ENCODE assay signal across 8 cellular contexts in the genomic region with DNA sequence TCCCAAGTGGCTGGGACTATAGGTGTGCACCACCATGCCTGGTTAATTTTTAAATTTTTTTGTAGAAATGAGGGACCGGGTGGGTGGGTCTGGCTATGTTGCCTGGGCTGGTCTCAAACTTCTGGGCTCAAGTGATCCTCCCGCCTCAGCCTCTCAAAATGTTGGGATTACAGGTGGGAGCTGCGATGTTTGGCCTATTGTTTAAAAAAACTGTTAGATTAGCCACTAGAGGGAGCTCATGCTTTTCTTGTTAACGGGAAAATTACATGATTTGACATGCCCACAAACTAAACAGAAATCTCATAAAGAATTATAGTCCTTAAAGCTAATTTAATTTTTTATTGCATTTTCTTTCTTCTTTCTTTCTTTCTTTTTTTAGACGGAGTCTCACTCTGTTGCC. TPM values are rescaled to one million over a fixed set of nuclear protein-coding genes. Genes with fewer than 3 reads are reported as not detected.
A peak's percentile ranks its signal among the peaks of the same experiment; 100 is the strongest.
DNase-seq lines count a peak whose midpoint lies in the region; ATAC-seq and TF ChIP-seq lines count a peak whose summit lies in the region.

No MANE protein-coding gene starts in this region.

- no peaks in the 10 kb centered on the region for H3K9me3 Mint-ChIP-seq in CD4-positive, alpha-beta memory T cell
- no peaks in the 10 kb centered on the region for H3K9me3 Mint-ChIP-seq in MCF 10A (ENCODE audit: unreplicated experiment)

- peaks cover 0 to 5% of the 10 kb centered on the region in 2 donors for H3K27me3 Mint-ChIP-seq in CD4-positive, alpha-beta memory T cell
- H3K27me3 Mint-ChIP-seq in MCF 10A (ENCODE audit: insufficient read depth, unreplicated experiment) = peaks cover 12% of the 10 kb centered on the region

- no peaks in the 10 kb centered on the region for H3K36me3 ChIP-seq in CD4-positive, alpha-beta memory T cell (ENCODE audit: insufficient read depth, low read length)
- H3K36me3 ChIP-seq in H7 (replicated peaks; ENCODE audit: control insufficient read depth, insufficient read depth, low read length) (no peaks in the 10 kb centered on the region), left lung (no peaks in the 10 kb centered on the region)

- peak in 4 of 5 donors; percentile 52 to 62 (median 58) for DNase-seq in CD4-positive, alpha-beta memory T cell
- DNase-seq in H7 = peak; percentile 24
- DNase-seq in NCI-H524 treated with DMSO at 0.1 percent for 48 hours (lab: John Stamatoyannopoulos, UW) = peak; percentile 2
- DNase-seq in MCF 10A (ENCODE audit: unreplicated experiment) = peak; percentile 66
- DNase-seq in left lung = no peak

- ATAC-seq in left lung (peak; percentile 61), HG03025 (IDR thresholded peaks at IDR 0.05; ENCODE audit: low FRiP score, unreplicated experiment) (no peak), HG03432 (IDR thresholded peaks at IDR 0.05; ENCODE audit: unreplicated experiment) (no peak), HG02884 (IDR thresholded peaks at IDR 0.05; ENCODE audit: unreplicated experiment) (no peak)

- TF ChIP-seq CTCF in MCF 10A (IDR thresholded peaks at IDR 0.05; ENCODE audit: unreplicated experiment) (peak; percentile 60), left lung (IDR thresholded peaks at IDR 0.05) (peak; percentile 54 to 60)

- H3K4me3 Mint-ChIP-seq in CD4-positive, alpha-beta memory T cell = no peak overlapping the region
- H3K4me3 Mint-ChIP-seq in MCF 10A (ENCODE audit: unreplicated experiment) = no peak overlapping the region

- no peak overlapping the region for H3K27ac Mint-ChIP-seq in CD4-positive, alpha-beta memory T cell
- H3K27ac Mint-ChIP-seq in MCF 10A (ENCODE audit: low read depth, unreplicated experiment) = peak overlapping the region; percentile 76

- CTCF ChIA-PET in CD4-positive, alpha-beta memory T cell (lab: Charles Lee; ENCODE audit: partially characterized antibody) = interaction anchor here (0.6 to 3.8 kb wide), 39 partner anchors 9 to 509 kb away, joined by 3 to 49 read pairs (median 5); partner anchors contain the start of genes ART3, CXCL9 and NAAA
- CTCF ChIA-PET in MCF 10A (lab: Yijun Ruan, JAX) = interaction anchor here (0.5 to 8.1 kb wide), 30 partner anchors 11 to 1821 kb away, joined by 3 to 128 read pairs (median 5); partner anchors contain the start of genes CXCL10 and CXCL9

- peaks cover 0 to 8% (median 4%) of the 10 kb centered on the region in 4 donors for H3K4me1 Mint-ChIP-seq in CD4-positive, alpha-beta memory T cell
- H3K4me1 Mint-ChIP-seq in MCF 10A (ENCODE audit: insufficient read depth, unreplicated experiment) = peaks cover 9% of the 10 kb centered on the region

- H3K27me3 ChIP-seq in CD4-positive, alpha-beta memory T cell (ENCODE audit: insufficient read depth, low read length) = no peaks in the 10 kb centered on the region
- H3K27me3 ChIP-seq in H7 (ENCODE audit: control insufficient read depth, insufficient read depth, low read length) (peaks cover 3% of the 10 kb centered on the region; the same call in 1 of the 2 replicates), left lung (peaks cover 0 to 8% of the 10 kb centered on the region in 2 donors)

- H3K4me1 ChIP-seq in CD4-positive, alpha-beta memory T cell (ENCODE audit: insufficient read depth, low read length) = peaks cover 4% of the 10 kb centered on the region
- H3K4me1 ChIP-seq in left lung = peaks cover 0 to 4% of the 10 kb centered on the region in 2 donors

- POLR2A ChIA-PET in CD4-positive, alpha-beta memory T cell (lab: Charles Lee; ENCODE audit: partially characterized antibody) = interaction anchor here (1.0 to 2.0 kb wide), 2 partner anchors 56 to 1805 kb away, joined by 3 to 7 read pairs; partner anchors contain the start of gene NAAA
- POLR2A ChIA-PET in MCF 10A (lab: Yijun Ruan, JAX) = interaction anchor here (0.6 to 2.0 kb wide), 8 partner anchors 21 to 153 kb away, joined by 3 to 10 read pairs (median 4); partner anchors contain the start of gene NUP54

- peaks cover 0 to 3% of the 10 kb centered on the region in 2 donors for H3K36me3 Mint-ChIP-seq in CD4-positive, alpha-beta memory T cell
- no peaks in the 10 kb centered on the region for H3K36me3 Mint-ChIP-seq in MCF 10A (ENCODE audit: insufficient read depth, unreplicated experiment)

- no TSS peak for BruUV-seq in MCF 10A (replicated peaks; lab: Mats Ljungman, UMichigan)

- no peaks in the 10 kb centered on the region for H3K9me3 ChIP-seq in CD4-positive, alpha-beta memory T cell (ENCODE audit: control insufficient read depth in 1 of 2, low read length in 2 of 2)
- H3K9me3 ChIP-seq in left lung = no peaks in the 10 kb centered on the region

- H3K4me3 ChIP-seq in CD4-positive, alpha-beta memory T cell (ENCODE audit: low read length in 2 of 2) = no peak overlapping the region
- no peak overlapping the region for H3K4me3 ChIP-seq in H7 (ENCODE audit: insufficient read depth, low read depth, low read length)
- H3K4me3 ChIP-seq in left lung = no peak overlapping the region

- intact Hi-C loops in CD4-positive, alpha-beta memory T cell (cut with micrococcal nuclease) = loop anchor here (1.0 kb wide), 1 partner anchor 72 kb away; no protein-coding TSS in a partner anchor
- intact Hi-C loops in MCF 10A (cut with micrococcal nuclease) (loop anchor here (1.0 to 5.0 kb wide), 3 partner anchors 72 to 512 kb away; no protein-coding TSS in a partner anchor), left lung (cut with DNase I) (no loop called here)

- H3K27ac ChIP-seq in CD4-positive, alpha-beta memory T cell (ENCODE audit: low read depth, low read length) = no peak overlapping the region
- no peak overlapping the region for H3K27ac ChIP-seq in left lung

RNA-seq across cellular contexts. Expression of gene SDAD1, which starts 5.0 kb away (rescaled TPM):
- 10 to 100 TPM; 54.4 to 58.1 TPM for total RNA-seq in CD4-positive, alpha-beta memory T cell
- polyA plus RNA-seq in CD4-positive, alpha-beta memory T cell = 100 to 1,000 TPM in 1 of 2 donors, 10 to 100 TPM in 1; 40.9 to 102 TPM
- total RNA-seq in H7 (2014; rRNA removed; shearing (Covaris generic)) = 31.1 and 39.4 TPM in 2 replicates
- total RNA-seq in MCF 10A (2022) (50.1 and 57.6 TPM in 2 replicates), left lung (10 to 100 TPM; 26.2 to 35.9 TPM)

RNA-seq across cellular contexts. Expression of gene CXCL9, which starts 11.6 kb away (rescaled TPM):
- total RNA-seq in CD4-positive, alpha-beta memory T cell = 1 to 10 TPM in 1 of 2 experiments, under 1 TPM in 1; 0.58 to 1.4 TPM
- not detected for polyA plus RNA-seq in CD4-positive, alpha-beta memory T cell
- total RNA-seq in H7 (2014; rRNA removed; shearing (Covaris generic)) = not detected in 2 replicates
- total RNA-seq in MCF 10A (2022) (not detected in 2 replicates), left lung (1 to 10 TPM; 1.1 to 4.1 TPM)

RNA-seq across cellular contexts. Expression of gene CXCL10, which starts 27.6 kb away (rescaled TPM):
- total RNA-seq in CD4-positive, alpha-beta memory T cell = under 1 TPM; 0.39 to 0.76 TPM
- polyA plus RNA-seq in CD4-positive, alpha-beta memory T cell = under 1 TPM in 1 of 2 donors, not detected in 1; 0.42 TPM
- total RNA-seq in H7 (2014; rRNA removed; shearing (Covaris generic)) = not detected in 2 replicates
- total RNA-seq in MCF 10A (2022) (not detected in 2 replicates), left lung (10 to 100 TPM in 1 of 2 donors, 1 to 10 TPM in 1; 3.4 to 31.6 TPM)

RNA-seq across cellular contexts. Expression of gene CXCL11, which starts 40.1 kb away (rescaled TPM):
- total RNA-seq in CD4-positive, alpha-beta memory T cell = not detected
- not detected for polyA plus RNA-seq in CD4-positive, alpha-beta memory T cell
- total RNA-seq in H7 (2014; rRNA removed; shearing (Covaris generic)) = not detected in 2 replicates
- total RNA-seq in MCF 10A (2022) (not detected in 2 replicates), left lung (1 to 10 TPM in 1 of 2 donors, under 1 TPM in 1; 0.41 to 1.9 TPM)

RNA-seq across cellular contexts. Expression of gene NAAA, which starts 54.9 kb away (rescaled TPM):
- total RNA-seq in CD4-positive, alpha-beta memory T cell = 10 to 100 TPM; 86.1 to 92.2 TPM
- 100 to 1,000 TPM; 115 to 141 TPM for polyA plus RNA-seq in CD4-positive, alpha-beta memory T cell
- total RNA-seq in H7 (2014; rRNA removed; shearing (Covaris generic)) = 5.5 and 7.8 TPM in 2 replicates
- total RNA-seq in MCF 10A (2022) = 7.1 and 8.9 TPM in 2 replicates
- total RNA-seq in left lung = 10 to 100 TPM; 25.1 to 25.9 TPM

Comparison
In these comparisons a context has a peak if more than half of its experiments do, and no peak if none do; other contexts are left out.
1. DNase-seq: peak in CD4-positive, alpha-beta memory T cell (4 of 5), H7 (single experiment), NCI-H524 treated with DMSO at 0.1 percent for 48 hours (single experiment) and MCF 10A (single experiment); none in left lung (0 of 2).
2. intact Hi-C loops: an anchor here in CD4-positive, alpha-beta memory T cell (1.0 kb wide) and MCF 10A (1.0 to 5.0 kb wide); none called in left lung.